9 cellular contexts compared by ENCODE assay signal in genomic region chr20:58851221-58851968, GRCh38. TPM values are rescaled to one million over a fixed set of nuclear protein-coding genes. Genes with fewer than 3 reads are reported as not detected.
A peak's percentile ranks its signal among the peaks of the same experiment; 100 is the strongest.
DNase-seq lines count a peak whose midpoint lies in the region; ATAC-seq and TF ChIP-seq lines count a peak whose summit lies in the region.
"Had no signal": no experiment of that assay in that cellular context is flagged by ENCODE, and none has a peak within 500 bp of the region (broad histone marks: within the 10 kb centered on the region; RNA-seq: fewer than 3 reads in every experiment).

No MANE protein-coding gene starts in this region.

- no peak for TF ChIP-seq POLR2A in Peyer's patch (IDR thresholded peaks at IDR 0.05)

- H3K4me1 ChIP-seq in Peyer's patch (peaks cover 0 to 9% (median 4%) of the 10 kb centered on the region in 4 donors), PC-3 (ENCODE audit: insufficient read depth, low read length) (no peaks in the 10 kb centered on the region)
- H3K4me1 ChIP-seq: prostate gland had no signal

- no peak overlapping the region for H3K4me2 ChIP-seq in PC-3 (ENCODE audit: low read length)

- H3K9ac ChIP-seq in PC-3 (ENCODE audit: low read length) = no peak overlapping the region

- no peaks in the 10 kb centered on the region for H3K9me2 ChIP-seq in PC-3 (replicated peaks; ENCODE audit: low read length)

- CTCF ChIA-PET in RWPE1 (lab: Yijun Ruan, JAX) (interaction anchor here (0.5 to 1.6 kb wide), 6 partner anchors 9 to 1320 kb away, joined by 3 to 8 read pairs (median 4); no protein-coding TSS in a partner anchor), PC-3 (lab: Charles Lee) (no interaction called here)

- no peaks in the 10 kb centered on the region for H3K9me3 ChIP-seq in Peyer's patch
- no peaks in the 10 kb centered on the region for H3K9me3 ChIP-seq in PC-3 (ENCODE audit: low read length)
- H3K9me3 ChIP-seq: prostate gland had no signal

- no peaks in the 10 kb centered on the region for H3K79me2 ChIP-seq in PC-3 (ENCODE audit: low read length)

- POLR2A ChIA-PET in RWPE1 (lab: Yijun Ruan, JAX; ENCODE audit: low non-redundant PET) = no interaction called here
- POLR2A ChIA-PET in PC-3 (lab: Charles Lee; ENCODE audit: unreplicated experiment) = no interaction called here

- no peaks in the 10 kb centered on the region for H3K36me3 ChIP-seq in Peyer's patch
- H3K36me3 ChIP-seq in PC-3 (ENCODE audit: low read depth, low read length) = no peaks in the 10 kb centered on the region
- H3K36me3 ChIP-seq: prostate gland had no signal

- H3K27me3 ChIP-seq in Peyer's patch = peaks cover 0 to 12% of the 10 kb centered on the region in 2 donors
- peaks cover 35% of the 10 kb centered on the region for H3K27me3 ChIP-seq in PC-3 (ENCODE audit: low read length)

- TF ChIP-seq CTCF in GM13976 (IDR thresholded peaks at IDR 0.05; ENCODE audit: borderline replicate concordance, control extremely low read depth, extremely low read depth, insufficient read depth, missing control alignments) (no peak), Peyer's patch (IDR thresholded peaks at IDR 0.05) (no peak), fibroblast of pulmonary artery (IDR thresholded peaks at IDR 0.05; ENCODE audit: low read length, missing control alignments) (no peak), retinal pigment epithelial cell (conservative IDR thresholded peaks at IDR 0.05; ENCODE audit: low read depth, low read length) (no peak), RWPE1 (conservative IDR thresholded peaks at IDR 0.05; ENCODE audit: low read depth) (no peak), PC-3 (conservative IDR thresholded peaks at IDR 0.05; ENCODE audit: low read depth, low read length) (no peak)

- no TSS peak for BruUV-seq in PC-3 (replicated peaks; lab: Mats Ljungman, UMichigan)

- H3K27ac ChIP-seq in Peyer's patch = no peak overlapping the region
- no peak overlapping the region for H3K27ac ChIP-seq in RWPE1
- no peak overlapping the region for H3K27ac ChIP-seq in PC-3 (ENCODE audit: low read length)
- H3K27ac ChIP-seq: prostate gland had no signal

- H4K20me1 ChIP-seq in PC-3 (ENCODE audit: low read length) = no peaks in the 10 kb centered on the region

- peak; percentile 35 for DNase-seq in GM13976 (ENCODE audit: low spot score)
- DNase-seq in Peyer's patch = no peak
- no peak for DNase-seq in fibroblast of pulmonary artery (ENCODE audit: low read depth)
- DNase-seq in retinal pigment epithelial cell (ENCODE audit: low read depth) = no peak
- DNase-seq in RWPE1 (ENCODE audit: low spot score) = no peak
- DNase-seq in NCI-H2196 treated with DMSO at 0.1 percent for 48 hours (lab: John Stamatoyannopoulos, UW; ENCODE audit: unreplicated experiment) = no peak
- no peak for DNase-seq in PC-3
- DNase-seq in OCI-M1 (lab: John Stamatoyannopoulos, UW) = no peak

- in situ Hi-C loops in GM13976 (cut with MboI; ENCODE audit: low sequenced_read_pairs, unreplicated experiment) = no loop called here

- peak overlapping the region; percentile 28 to 51 (median 41) for H3K4me3 ChIP-seq in Peyer's patch
- H3K4me3 ChIP-seq in fibroblast of pulmonary artery (replicated peaks; ENCODE audit: low read depth, low read length) = peak overlapping the region; percentile 71
- H3K4me3 ChIP-seq in retinal pigment epithelial cell (ENCODE audit: low read length) = peak overlapping the region; percentile 77
- H3K4me3 ChIP-seq in PC-3 (ENCODE audit: low read length) = no peak overlapping the region

- H3F3A ChIP-seq in PC-3 (ENCODE audit: low read length, unreplicated experiment) = no peaks in the 10 kb centered on the region

- H2AFZ ChIP-seq in PC-3 (ENCODE audit: low read length) = no peak overlapping the region

- intact Hi-C loops in PC-3 (cut with micrococcal nuclease) = no loop called here

- no peak for ATAC-seq in PC-3

RNA-seq across cellular contexts. Expression of gene GNAS-AS1, which starts 0.7 kb away (rescaled TPM):
- total RNA-seq in Peyer's patch (1 to 10 TPM in 1 of 4 donors, under 1 TPM in 1, not detected in 2; 0.67 to 1.3 TPM), PC-3 (2014; rRNA removed) (0.11 TPM in 1 of 2 replicates, not detected in the other)

RNA-seq across cellular contexts. Expression of gene GNAS, which starts 1.1 kb away (rescaled TPM):
- 100 to 1,000 TPM; 382 to 889 (median 658) TPM for total RNA-seq in Peyer's patch
- total RNA-seq in PC-3 (2014; rRNA removed) = 694 and 822 TPM in 2 replicates
